1 cellular context compared by ENCODE assay signal in the genomic region with DNA sequence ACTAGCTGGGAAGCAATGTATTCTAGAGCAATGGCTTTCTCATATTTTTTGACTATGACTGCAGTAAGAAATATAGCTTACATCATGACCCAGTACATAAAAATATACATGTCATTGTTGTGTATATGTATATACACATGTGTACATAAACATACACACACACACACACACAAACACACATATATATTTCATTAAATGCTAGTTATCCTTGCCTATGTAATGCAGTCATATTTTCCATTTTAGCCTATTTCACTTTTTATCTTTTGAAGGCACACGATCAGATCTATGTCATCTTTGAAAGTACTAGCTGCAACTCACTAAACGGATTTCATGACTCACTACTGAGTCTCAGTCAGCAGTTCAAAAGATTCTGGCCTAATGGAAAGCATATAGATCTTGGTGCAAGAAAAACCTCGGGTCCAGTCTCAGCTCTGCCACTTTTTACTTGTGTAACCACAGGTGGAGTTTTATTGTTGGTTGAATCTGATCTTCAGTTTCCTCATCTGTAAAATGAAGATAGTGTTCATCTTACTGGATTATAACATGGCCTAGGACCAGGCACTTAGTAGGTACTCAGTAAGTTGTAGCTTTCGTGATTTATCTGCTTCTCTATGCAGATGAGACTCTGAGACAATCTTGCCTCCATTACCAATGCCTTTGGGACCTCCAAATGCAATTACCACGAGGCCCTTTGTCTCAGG.
A peak's percentile ranks its signal among the peaks of the same experiment; 100 is the strongest.
TF ChIP-seq lines count a peak whose summit lies in the region.

No MANE protein-coding gene starts in this region.

TF ChIP-seq in K562, 482 proteins besides CTCF, POLR2A, EP300 and RAD21 (continued from another document and continues in another):
- TF ChIP-seq, protein P1, sequence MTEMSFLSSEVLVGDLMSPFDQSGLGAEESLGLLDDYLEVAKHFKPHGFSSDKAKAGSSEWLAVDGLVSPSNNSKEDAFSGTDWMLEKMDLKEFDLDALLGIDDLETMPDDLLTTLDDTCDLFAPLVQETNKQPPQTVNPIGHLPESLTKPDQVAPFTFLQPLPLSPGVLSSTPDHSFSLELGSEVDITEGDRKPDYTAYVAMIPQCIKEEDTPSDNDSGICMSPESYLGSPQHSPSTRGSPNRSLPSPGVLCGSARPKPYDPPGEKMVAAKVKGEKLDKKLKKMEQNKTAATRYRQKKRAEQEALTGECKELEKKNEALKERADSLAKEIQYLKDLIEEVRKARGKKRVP (CRISPR knock-in tag; IDR thresholded peaks at IDR 0.05): no peak
- TF ChIP-seq KAT8 (IDR thresholded peaks at IDR 0.05; ENCODE audit: low read depth): no peak
- no peak for TF ChIP-seq PHF20 (IDR thresholded peaks at IDR 0.05; ENCODE audit: partially characterized antibody)
- TF ChIP-seq CTBP1 (IDR thresholded peaks at IDR 0.05; ENCODE audit: borderline replicate concordance): peak; percentile 32; the same call in 1 of the 2 replicates
- TF ChIP-seq, protein P2, sequence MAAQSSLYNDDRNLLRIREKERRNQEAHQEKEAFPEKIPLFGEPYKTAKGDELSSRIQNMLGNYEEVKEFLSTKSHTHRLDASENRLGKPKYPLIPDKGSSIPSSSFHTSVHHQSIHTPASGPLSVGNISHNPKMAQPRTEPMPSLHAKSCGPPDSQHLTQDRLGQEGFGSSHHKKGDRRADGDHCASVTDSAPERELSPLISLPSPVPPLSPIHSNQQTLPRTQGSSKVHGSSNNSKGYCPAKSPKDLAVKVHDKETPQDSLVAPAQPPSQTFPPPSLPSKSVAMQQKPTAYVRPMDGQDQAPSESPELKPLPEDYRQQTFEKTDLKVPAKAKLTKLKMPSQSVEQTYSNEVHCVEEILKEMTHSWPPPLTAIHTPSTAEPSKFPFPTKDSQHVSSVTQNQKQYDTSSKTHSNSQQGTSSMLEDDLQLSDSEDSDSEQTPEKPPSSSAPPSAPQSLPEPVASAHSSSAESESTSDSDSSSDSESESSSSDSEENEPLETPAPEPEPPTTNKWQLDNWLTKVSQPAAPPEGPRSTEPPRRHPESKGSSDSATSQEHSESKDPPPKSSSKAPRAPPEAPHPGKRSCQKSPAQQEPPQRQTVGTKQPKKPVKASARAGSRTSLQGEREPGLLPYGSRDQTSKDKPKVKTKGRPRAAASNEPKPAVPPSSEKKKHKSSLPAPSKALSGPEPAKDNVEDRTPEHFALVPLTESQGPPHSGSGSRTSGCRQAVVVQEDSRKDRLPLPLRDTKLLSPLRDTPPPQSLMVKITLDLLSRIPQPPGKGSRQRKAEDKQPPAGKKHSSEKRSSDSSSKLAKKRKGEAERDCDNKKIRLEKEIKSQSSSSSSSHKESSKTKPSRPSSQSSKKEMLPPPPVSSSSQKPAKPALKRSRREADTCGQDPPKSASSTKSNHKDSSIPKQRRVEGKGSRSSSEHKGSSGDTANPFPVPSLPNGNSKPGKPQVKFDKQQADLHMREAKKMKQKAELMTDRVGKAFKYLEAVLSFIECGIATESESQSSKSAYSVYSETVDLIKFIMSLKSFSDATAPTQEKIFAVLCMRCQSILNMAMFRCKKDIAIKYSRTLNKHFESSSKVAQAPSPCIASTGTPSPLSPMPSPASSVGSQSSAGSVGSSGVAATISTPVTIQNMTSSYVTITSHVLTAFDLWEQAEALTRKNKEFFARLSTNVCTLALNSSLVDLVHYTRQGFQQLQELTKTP (IDR thresholded peaks at IDR 0.05; ENCODE audit: low read depth in 1 of 2, partially characterized antibody in 2 of 2): peak in 1 of 2 experiments; percentile 62
- TF ChIP-seq RFX1 (IDR thresholded peaks at IDR 0.05): no peak; the same call in 1 of the 2 replicates
- TF ChIP-seq SP2 (IDR thresholded peaks at IDR 0.05; ENCODE audit: extremely low read depth, low read depth, low read length, poor library complexity, severe bottlenecking): no peak
- no peak for TF ChIP-seq PCBP2 (IDR thresholded peaks at IDR 0.05; ENCODE audit: low read depth, low read length, poor library complexity, severe bottlenecking)
- no peak for TF ChIP-seq ZNF589 (CRISPR knock-in tag; IDR thresholded peaks at IDR 0.05; ENCODE audit: low read depth)
- TF ChIP-seq HNRNPH1 (optimal IDR thresholded peaks at IDR 0.05; ENCODE audit: low read depth, low read length): no peak
- TF ChIP-seq, protein P3, sequence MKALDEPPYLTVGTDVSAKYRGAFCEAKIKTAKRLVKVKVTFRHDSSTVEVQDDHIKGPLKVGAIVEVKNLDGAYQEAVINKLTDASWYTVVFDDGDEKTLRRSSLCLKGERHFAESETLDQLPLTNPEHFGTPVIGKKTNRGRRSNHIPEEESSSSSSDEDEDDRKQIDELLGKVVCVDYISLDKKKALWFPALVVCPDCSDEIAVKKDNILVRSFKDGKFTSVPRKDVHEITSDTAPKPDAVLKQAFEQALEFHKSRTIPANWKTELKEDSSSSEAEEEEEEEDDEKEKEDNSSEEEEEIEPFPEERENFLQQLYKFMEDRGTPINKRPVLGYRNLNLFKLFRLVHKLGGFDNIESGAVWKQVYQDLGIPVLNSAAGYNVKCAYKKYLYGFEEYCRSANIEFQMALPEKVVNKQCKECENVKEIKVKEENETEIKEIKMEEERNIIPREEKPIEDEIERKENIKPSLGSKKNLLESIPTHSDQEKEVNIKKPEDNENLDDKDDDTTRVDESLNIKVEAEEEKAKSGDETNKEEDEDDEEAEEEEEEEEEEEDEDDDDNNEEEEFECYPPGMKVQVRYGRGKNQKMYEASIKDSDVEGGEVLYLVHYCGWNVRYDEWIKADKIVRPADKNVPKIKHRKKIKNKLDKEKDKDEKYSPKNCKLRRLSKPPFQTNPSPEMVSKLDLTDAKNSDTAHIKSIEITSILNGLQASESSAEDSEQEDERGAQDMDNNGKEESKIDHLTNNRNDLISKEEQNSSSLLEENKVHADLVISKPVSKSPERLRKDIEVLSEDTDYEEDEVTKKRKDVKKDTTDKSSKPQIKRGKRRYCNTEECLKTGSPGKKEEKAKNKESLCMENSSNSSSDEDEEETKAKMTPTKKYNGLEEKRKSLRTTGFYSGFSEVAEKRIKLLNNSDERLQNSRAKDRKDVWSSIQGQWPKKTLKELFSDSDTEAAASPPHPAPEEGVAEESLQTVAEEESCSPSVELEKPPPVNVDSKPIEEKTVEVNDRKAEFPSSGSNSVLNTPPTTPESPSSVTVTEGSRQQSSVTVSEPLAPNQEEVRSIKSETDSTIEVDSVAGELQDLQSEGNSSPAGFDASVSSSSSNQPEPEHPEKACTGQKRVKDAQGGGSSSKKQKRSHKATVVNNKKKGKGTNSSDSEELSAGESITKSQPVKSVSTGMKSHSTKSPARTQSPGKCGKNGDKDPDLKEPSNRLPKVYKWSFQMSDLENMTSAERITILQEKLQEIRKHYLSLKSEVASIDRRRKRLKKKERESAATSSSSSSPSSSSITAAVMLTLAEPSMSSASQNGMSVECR (CRISPR knock-in tag; IDR thresholded peaks at IDR 0.05): no peak
- TF ChIP-seq SREBF2 (CRISPR knock-in tag; IDR thresholded peaks at IDR 0.05): no peak
- TF ChIP-seq DDX20 (tag; IDR thresholded peaks at IDR 0.05; ENCODE audit: low read depth): no peak
- TF ChIP-seq, protein P4, sequence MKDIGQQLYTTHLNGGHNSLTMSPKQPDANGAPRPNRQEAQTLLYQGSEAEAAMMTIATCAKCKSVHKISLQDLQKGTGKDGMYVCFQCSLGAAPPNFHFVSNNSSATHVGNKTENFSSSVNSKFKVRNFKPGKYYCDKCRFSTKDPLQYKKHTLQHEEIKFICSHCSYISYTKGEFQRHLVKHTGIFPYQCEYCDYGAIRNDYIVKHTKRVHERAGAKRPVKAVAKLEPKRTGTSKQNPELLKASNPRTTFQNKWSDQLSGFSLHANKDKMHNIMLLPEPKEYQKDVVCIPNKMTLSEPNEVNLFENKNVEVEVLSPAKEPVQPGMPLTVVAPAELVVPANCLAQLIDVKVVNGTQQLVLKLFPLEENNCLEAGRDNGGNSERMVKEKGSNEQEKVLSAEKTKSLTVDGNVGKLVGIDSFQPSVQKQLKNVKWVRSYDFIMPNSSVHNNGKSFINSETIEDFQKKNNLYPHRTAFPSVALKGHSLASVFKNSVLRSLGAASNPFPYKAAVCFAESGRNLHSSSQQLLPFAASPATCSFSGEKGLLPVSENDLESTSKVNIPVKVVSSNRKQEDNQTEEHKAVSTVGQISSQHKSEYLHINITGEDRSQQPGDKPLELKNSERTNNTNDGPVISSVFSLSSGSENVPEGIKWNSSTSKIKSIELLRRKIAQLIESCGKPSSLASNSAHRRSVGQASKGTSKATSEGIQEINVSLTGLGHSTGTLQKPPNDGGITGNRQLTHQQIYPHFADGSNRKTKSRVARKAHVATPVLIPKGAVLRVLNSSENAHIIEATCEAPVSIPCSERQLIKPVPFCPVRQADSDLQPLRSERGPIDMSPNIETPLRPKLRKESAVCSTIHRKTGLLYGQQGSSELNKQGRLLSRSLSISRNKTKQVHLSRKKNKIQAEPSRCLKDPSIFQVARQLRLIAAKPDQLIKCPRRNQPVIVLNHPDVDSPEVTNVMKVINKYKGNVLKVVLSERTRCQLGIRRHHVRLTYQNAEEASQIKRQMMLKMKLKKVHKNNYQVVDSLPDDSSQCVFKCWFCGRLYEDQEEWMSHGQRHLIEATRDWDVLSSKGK (CRISPR knock-in tag; IDR thresholded peaks at IDR 0.05): no peak
- TF ChIP-seq HDGF (IDR thresholded peaks at IDR 0.05): no peak
- no peak for TF ChIP-seq ESRRA (IDR thresholded peaks at IDR 0.05; ENCODE audit: borderline replicate concordance, low read depth)
- no peak for TF ChIP-seq ZNF133 (CRISPR knock-in tag; IDR thresholded peaks at IDR 0.05)
- no peak for TF ChIP-seq ZNF778 (CRISPR knock-in tag; IDR thresholded peaks at IDR 0.05)
- TF ChIP-seq DACH1 (IDR thresholded peaks at IDR 0.05; ENCODE audit: partially characterized antibody): no peak
- TF ChIP-seq, protein P5, sequence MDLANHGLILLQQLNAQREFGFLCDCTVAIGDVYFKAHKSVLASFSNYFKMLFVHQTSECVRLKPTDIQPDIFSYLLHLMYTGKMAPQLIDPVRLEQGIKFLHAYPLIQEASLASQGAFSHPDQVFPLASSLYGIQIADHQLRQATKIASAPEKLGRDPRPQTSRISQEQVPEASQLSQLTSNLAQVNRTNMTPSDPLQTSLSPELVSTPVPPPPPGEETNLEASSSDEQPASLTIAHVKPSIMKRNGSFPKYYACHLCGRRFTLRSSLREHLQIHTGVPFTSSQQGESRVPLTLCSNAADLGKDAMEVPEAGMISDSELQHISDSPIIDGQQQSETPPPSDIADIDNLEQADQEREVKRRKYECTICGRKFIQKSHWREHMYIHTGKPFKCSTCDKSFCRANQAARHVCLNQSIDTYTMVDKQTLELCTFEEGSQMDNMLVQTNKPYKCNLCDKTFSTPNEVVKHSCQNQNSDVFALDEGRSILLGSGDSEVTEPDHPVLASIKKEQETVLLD (IDR thresholded peaks at IDR 0.05): no peak
- TF ChIP-seq, protein P6, sequence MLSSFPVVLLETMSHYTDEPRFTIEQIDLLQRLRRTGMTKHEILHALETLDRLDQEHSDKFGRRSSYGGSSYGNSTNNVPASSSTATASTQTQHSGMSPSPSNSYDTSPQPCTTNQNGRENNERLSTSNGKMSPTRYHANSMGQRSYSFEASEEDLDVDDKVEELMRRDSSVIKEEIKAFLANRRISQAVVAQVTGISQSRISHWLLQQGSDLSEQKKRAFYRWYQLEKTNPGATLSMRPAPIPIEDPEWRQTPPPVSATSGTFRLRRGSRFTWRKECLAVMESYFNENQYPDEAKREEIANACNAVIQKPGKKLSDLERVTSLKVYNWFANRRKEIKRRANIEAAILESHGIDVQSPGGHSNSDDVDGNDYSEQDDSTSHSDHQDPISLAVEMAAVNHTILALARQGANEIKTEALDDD (IDR thresholded peaks at IDR 0.05): peak; percentile 92
- TF ChIP-seq, protein P7, sequence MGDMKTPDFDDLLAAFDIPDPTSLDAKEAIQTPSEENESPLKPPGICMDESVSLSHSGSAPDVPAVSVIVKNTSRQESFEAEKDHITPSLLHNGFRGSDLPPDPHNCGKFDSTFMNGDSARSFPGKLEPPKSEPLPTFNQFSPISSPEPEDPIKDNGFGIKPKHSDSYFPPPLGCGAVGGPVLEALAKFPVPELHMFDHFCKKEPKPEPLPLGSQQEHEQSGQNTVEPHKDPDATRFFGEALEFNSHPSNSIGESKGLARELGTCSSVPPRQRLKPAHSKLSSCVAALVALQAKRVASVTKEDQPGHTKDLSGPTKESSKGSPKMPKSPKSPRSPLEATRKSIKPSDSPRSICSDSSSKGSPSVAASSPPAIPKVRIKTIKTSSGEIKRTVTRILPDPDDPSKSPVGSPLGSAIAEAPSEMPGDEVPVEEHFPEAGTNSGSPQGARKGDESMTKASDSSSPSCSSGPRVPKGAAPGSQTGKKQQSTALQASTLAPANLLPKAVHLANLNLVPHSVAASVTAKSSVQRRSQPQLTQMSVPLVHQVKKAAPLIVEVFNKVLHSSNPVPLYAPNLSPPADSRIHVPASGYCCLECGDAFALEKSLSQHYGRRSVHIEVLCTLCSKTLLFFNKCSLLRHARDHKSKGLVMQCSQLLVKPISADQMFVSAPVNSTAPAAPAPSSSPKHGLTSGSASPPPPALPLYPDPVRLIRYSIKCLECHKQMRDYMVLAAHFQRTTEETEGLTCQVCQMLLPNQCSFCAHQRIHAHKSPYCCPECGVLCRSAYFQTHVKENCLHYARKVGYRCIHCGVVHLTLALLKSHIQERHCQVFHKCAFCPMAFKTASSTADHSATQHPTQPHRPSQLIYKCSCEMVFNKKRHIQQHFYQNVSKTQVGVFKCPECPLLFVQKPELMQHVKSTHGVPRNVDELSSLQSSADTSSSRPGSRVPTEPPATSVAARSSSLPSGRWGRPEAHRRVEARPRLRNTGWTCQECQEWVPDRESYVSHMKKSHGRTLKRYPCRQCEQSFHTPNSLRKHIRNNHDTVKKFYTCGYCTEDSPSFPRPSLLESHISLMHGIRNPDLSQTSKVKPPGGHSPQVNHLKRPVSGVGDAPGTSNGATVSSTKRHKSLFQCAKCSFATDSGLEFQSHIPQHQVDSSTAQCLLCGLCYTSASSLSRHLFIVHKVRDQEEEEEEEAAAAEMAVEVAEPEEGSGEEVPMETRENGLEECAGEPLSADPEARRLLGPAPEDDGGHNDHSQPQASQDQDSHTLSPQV (IDR thresholded peaks at IDR 0.05): no peak
- TF ChIP-seq CBX8 (IDR thresholded peaks at IDR 0.05; ENCODE audit: borderline replicate concordance, extremely low read depth, low read depth, low read length, poor library complexity, severe bottlenecking): no peak
- TF ChIP-seq SP1 (CRISPR knock-in tag; IDR thresholded peaks at IDR 0.05): no peak
- TF ChIP-seq, protein P8, sequence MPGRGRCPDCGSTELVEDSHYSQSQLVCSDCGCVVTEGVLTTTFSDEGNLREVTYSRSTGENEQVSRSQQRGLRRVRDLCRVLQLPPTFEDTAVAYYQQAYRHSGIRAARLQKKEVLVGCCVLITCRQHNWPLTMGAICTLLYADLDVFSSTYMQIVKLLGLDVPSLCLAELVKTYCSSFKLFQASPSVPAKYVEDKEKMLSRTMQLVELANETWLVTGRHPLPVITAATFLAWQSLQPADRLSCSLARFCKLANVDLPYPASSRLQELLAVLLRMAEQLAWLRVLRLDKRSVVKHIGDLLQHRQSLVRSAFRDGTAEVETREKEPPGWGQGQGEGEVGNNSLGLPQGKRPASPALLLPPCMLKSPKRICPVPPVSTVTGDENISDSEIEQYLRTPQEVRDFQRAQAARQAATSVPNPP (IDR thresholded peaks at IDR 0.05; ENCODE audit: borderline replicate concordance, insufficient read depth, insufficient read length): no peak
